Comparison of ENCODE assay signal across 15 cellular contexts in the genomic region with DNA sequence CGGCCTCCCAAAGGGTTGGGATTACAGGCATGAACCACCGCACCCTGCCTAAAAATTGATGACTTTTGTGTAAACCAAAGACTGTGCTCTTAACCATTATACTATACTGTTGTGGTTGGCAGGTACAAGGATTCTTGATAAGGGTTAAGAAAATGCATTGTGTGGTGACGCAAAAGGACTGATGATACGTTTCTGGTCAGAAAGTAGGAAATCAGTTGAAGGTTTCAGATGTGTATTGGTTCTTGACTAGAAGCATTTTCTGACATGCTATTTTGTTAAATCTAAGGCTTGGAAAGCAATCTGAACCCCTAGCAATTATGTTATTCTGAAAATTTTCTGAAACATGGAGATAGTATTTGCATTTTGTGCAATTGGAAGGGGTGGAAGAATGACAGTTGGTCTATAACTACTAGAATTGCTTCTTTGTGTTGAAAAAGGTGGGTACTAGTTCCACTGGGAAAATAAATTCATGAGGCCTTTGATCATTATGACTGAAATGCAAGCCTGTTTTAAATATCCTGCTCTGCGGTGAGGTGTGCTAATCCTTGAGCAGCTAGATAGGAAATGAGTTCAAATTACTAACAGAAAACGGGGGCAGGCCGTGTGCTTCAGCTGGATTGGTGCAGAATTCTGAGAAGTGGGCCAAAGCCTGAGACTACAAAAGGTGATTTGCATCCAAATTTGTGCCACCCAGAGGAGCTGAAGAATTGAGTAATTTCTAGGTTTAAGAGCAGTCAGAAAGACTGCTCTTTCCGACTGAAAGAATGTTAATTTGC.
"Had no signal": no experiment of that assay in that cellular context is flagged by ENCODE, and none has a peak within 500 bp of the region (broad histone marks: within the 10 kb centered on the region; RNA-seq: fewer than 3 reads in every experiment).

No MANE protein-coding gene starts in this region.

- H3K4me3 ChIP-seq: breast epithelium, dorsolateral prefrontal cortex, skin epidermis, tibial artery, vagina had no signal

- H3K9me3 Mint-ChIP-seq: activated naive CD4-positive, alpha-beta T cell treated with anti-CD3 and anti-CD28 coated beads, Interleukin-2, amount 50 U/mL, for 72 hours had no signal

- DNase-seq: activated CD4-positive, alpha-beta T cell treated with anti-CD3 and anti-CD28 coated beads for 36 hours; activated CD8-positive, alpha-beta memory T cell treated with anti-CD3 and anti-CD28 coated beads, Interleukin-2, amount 50 U/mL, for 48 hours; activated CD8-positive, alpha-beta T cell treated with anti-CD3 and anti-CD28 coated beads, Interleukin-2, amount 10 ng/mL, durations not matched to agents 7 days and 5 days; anterior cingulate cortex; dorsolateral prefrontal cortex; hippocampal formation; kidney glomerular epithelial cell; mesendoderm; stimulated activated CD4-positive, alpha-beta T cell treated with anti-CD3 and anti-CD28 coated beads, Interleukin-4, amount 100 ng/mL, for 4 hours; tibial artery; WERI-Rb-1 had no signal

- H3K27me3 Mint-ChIP-seq: activated CD4-positive, alpha-beta T cell treated with anti-CD3 and anti-CD28 coated beads for 36 hours had no signal

- ATAC-seq: activated CD4-positive, alpha-beta T cell treated with anti-CD3 and anti-CD28 coated beads for 36 hours; activated CD8-positive, alpha-beta T cell treated with anti-CD3 and anti-CD28 coated beads, Interleukin-2, amount 10 ng/mL, durations not matched to agents 7 days and 5 days; activated naive CD4-positive, alpha-beta T cell treated with anti-CD3 and anti-CD28 coated beads, Interleukin-2, amount 50 U/mL, for 72 hours had no signal

- H3K4me3 Mint-ChIP-seq: activated CD4-positive, alpha-beta T cell treated with anti-CD3 and anti-CD28 coated beads for 36 hours; activated CD8-positive, alpha-beta T cell treated with anti-CD3 and anti-CD28 coated beads, Interleukin-2, amount 10 ng/mL, durations not matched to agents 7 days and 5 days had no signal

- H3K27ac Mint-ChIP-seq: activated CD4-positive, alpha-beta T cell treated with anti-CD3 and anti-CD28 coated beads for 36 hours; activated CD8-positive, alpha-beta T cell treated with anti-CD3 and anti-CD28 coated beads, Interleukin-2, amount 10 ng/mL, durations not matched to agents 7 days and 5 days; activated naive CD4-positive, alpha-beta T cell treated with anti-CD3 and anti-CD28 coated beads, Interleukin-2, amount 50 U/mL, for 72 hours had no signal
